In genomic region chr1:52552505-52553371, GRCh38 we compare ENCODE assay signal across 1 cellular context.
TF ChIP-seq lines count a peak whose summit lies in the region.

Gene TUT4, minus strand, starts transcription at chr1:52553092. Its CDS starts 26,812 bp downstream, at chr1:52526280.

TF ChIP-seq in HepG2, 621 proteins besides CTCF, POLR2A, EP300 and RAD21 (continued from another document and continues in another):
- no peak for TF ChIP-seq CERS6 (CRISPR knock-in tag; IDR thresholded peaks at IDR 0.05)
- TF ChIP-seq CBFB (CRISPR knock-in tag; IDR thresholded peaks at IDR 0.05), result no peak
- TF ChIP-seq MED8 (CRISPR knock-in tag; IDR thresholded peaks at IDR 0.05; ENCODE audit: insufficient replicate concordance), result peak; percentile 66
- TF ChIP-seq BRD4 (CRISPR knock-in tag; IDR thresholded peaks at IDR 0.05), result peak; percentile 84; the same call in 1 of the 2 replicates
- TF ChIP-seq PPARG (CRISPR knock-in tag; conservative IDR thresholded peaks at IDR 0.05), result no peak
- 0 out of 2 replicates have a peak, but pooled peaks have one; percentile 66 for TF ChIP-seq BATF2 (CRISPR knock-in tag; IDR thresholded peaks at IDR 0.05)
- TF ChIP-seq DR1 (CRISPR knock-in tag; IDR thresholded peaks at IDR 0.05), result no peak
- no peak for TF ChIP-seq CEBPZ (IDR thresholded peaks at IDR 0.05; ENCODE audit: low read length)
- TF ChIP-seq ZNF709 (CRISPR knock-in tag; IDR thresholded peaks at IDR 0.05), result 0 out of 2 replicates have a peak, but pooled peaks have one; percentile 22
- no peak for TF ChIP-seq TIGD3 (CRISPR knock-in tag; IDR thresholded peaks at IDR 0.05; ENCODE audit: borderline replicate concordance)
- TF ChIP-seq SCMH1 (CRISPR knock-in tag; IDR thresholded peaks at IDR 0.05; ENCODE audit: borderline replicate concordance), result no peak
- TF ChIP-seq SP2 (CRISPR knock-in tag; IDR thresholded peaks at IDR 0.05), result no peak
- no peak for TF ChIP-seq TEAD2 (CRISPR knock-in tag; IDR thresholded peaks at IDR 0.05)
- TF ChIP-seq GATAD1 (CRISPR knock-in tag; IDR thresholded peaks at IDR 0.05), result peak; percentile 56
- TF ChIP-seq ZNF639 (CRISPR knock-in tag; conservative IDR thresholded peaks at IDR 0.05), result peak; percentile 35; the same call in 1 of the 2 replicates
- no peak for TF ChIP-seq SIX4 (CRISPR knock-in tag; IDR thresholded peaks at IDR 0.05)
- no peak for TF ChIP-seq ZNF614 (CRISPR knock-in tag; IDR thresholded peaks at IDR 0.05; ENCODE audit: borderline replicate concordance)
- TF ChIP-seq ZNF607 (CRISPR knock-in tag; IDR thresholded peaks at IDR 0.05; ENCODE audit: borderline replicate concordance), result peak; percentile 66
- 0 out of 2 replicates have a peak, but pooled peaks have one; percentile 19 for TF ChIP-seq MED1 (CRISPR knock-in tag; IDR thresholded peaks at IDR 0.05)
- no peak; the same call in 1 of the 2 replicates for TF ChIP-seq ZNF331 (CRISPR knock-in tag; IDR thresholded peaks at IDR 0.05)
- TF ChIP-seq REST (IDR thresholded peaks at IDR 0.05; ENCODE audit: borderline replicate concordance in 1 of 2, low read depth in 1 of 2, low read length in 2 of 2), result no peak
- no peak for TF ChIP-seq E2F5 (CRISPR knock-in tag; conservative IDR thresholded peaks at IDR 0.05)
- TF ChIP-seq FOXK1 (CRISPR knock-in tag; IDR thresholded peaks at IDR 0.05; ENCODE audit: borderline replicate concordance, low read depth), result no peak
- no peak for TF ChIP-seq ZNF121 (CRISPR knock-in tag; IDR thresholded peaks at IDR 0.05)
- peak; percentile 55; the same call in 1 of the 2 replicates for TF ChIP-seq HOXD1 (CRISPR knock-in tag; IDR thresholded peaks at IDR 0.05)
- peak; percentile 89 for TF ChIP-seq ZNF746 (CRISPR knock-in tag; IDR thresholded peaks at IDR 0.05)
- TF ChIP-seq MATR3 (CRISPR knock-in tag; IDR thresholded peaks at IDR 0.05), result no peak
- TF ChIP-seq ZNF597 (CRISPR knock-in tag; IDR thresholded peaks at IDR 0.05), result no peak
- no peak for TF ChIP-seq ZC3H13 (CRISPR knock-in tag; IDR thresholded peaks at IDR 0.05)
- no peak for TF ChIP-seq ADNP (CRISPR knock-in tag; IDR thresholded peaks at IDR 0.05)
- no peak for TF ChIP-seq MTA1 (CRISPR knock-in tag; IDR thresholded peaks at IDR 0.05; ENCODE audit: borderline replicate concordance)
- TF ChIP-seq NFAT5 (CRISPR knock-in tag; IDR thresholded peaks at IDR 0.05), result no peak
- no peak for TF ChIP-seq SKI (IDR thresholded peaks at IDR 0.05; ENCODE audit: partially characterized antibody)
- no peak for TF ChIP-seq ATAD3A (CRISPR knock-in tag; IDR thresholded peaks at IDR 0.05)
- no peak for TF ChIP-seq FIP1L1 (IDR thresholded peaks at IDR 0.05; ENCODE audit: borderline replicate concordance, insufficient read depth, low read depth, low read length)
- peak; percentile 81 for TF ChIP-seq AGO2 (optimal IDR thresholded peaks at IDR 0.05; ENCODE audit: low read depth, low read length)
- no peak for TF ChIP-seq ZNF644 (CRISPR knock-in tag; IDR thresholded peaks at IDR 0.05; ENCODE audit: low read depth)
- no peak for TF ChIP-seq ZNF276 (CRISPR knock-in tag; IDR thresholded peaks at IDR 0.05; ENCODE audit: low read depth)
- no peak for TF ChIP-seq IRF1 (CRISPR knock-in tag; IDR thresholded peaks at IDR 0.05; ENCODE audit: low read depth)
